ENCODE assay signal across 13 cellular contexts in genomic region chr5:14305045-14305444, GRCh38.
DNase-seq lines count a peak whose midpoint lies in the region; ATAC-seq and TF ChIP-seq lines count a peak whose summit lies in the region.
"Had no signal": no experiment of that assay in that cellular context is flagged by ENCODE, and none has a peak within 500 bp of the region (broad histone marks: within the 10 kb centered on the region; RNA-seq: fewer than 3 reads in every experiment).

No MANE protein-coding gene starts in this region.

- POLR2A ChIA-PET in Caco-2 (lab: Charles Lee) = no interaction called here

- no peak for TF ChIP-seq CTCF in Caco-2 (IDR thresholded peaks at IDR 0.05; ENCODE audit: insufficient read depth in 1 of 2, low read depth in 1 of 2, low read length in 1 of 2, severe bottlenecking in 1 of 2, unreplicated experiment in 1 of 2)

- H3K27ac Mint-ChIP-seq in Caco-2 (ENCODE audit: unreplicated experiment) = no peak overlapping the region
- H3K27ac Mint-ChIP-seq: activated naive CD4-positive, alpha-beta T cell treated with anti-CD3 and anti-CD28 coated beads, Interleukin-2, amount 50 U/mL, for 24 hours had no signal

- no peak for ATAC-seq in HG03460 (IDR thresholded peaks at IDR 0.05; ENCODE audit: unreplicated experiment)

- DNase-seq in Caki2 (ENCODE audit: low read depth) (peak; percentile 83), NCI-H226 (peak; percentile 92), dermis blood vessel endothelial cell (peak; percentile 63), mesenteric fat pad (ENCODE audit: low spot score) (no peak), activated T-cell treated with anti-CD3 and anti-CD28 coated beads for 4 hours (no peak), Caco-2 (no peak)
- DNase-seq: hippocampal formation, NCI-H1436, right lobe of liver, T-helper 9 cell had no signal

- H3K9me3 Mint-ChIP-seq in Caco-2 (ENCODE audit: unreplicated experiment) = peaks cover 13% of the 10 kb centered on the region
- H3K9me3 Mint-ChIP-seq: activated naive CD4-positive, alpha-beta T cell treated with anti-CD3 and anti-CD28 coated beads, Interleukin-2, amount 50 U/mL, for 24 hours had no signal

- H3K36me3 ChIP-seq in mesodermal cell (ENCODE audit: control insufficient read depth, insufficient read depth, low read length) (peaks cover 90% of the 10 kb centered on the region), Caco-2 (ENCODE audit: control insufficient read depth, insufficient read depth, low read length) (no peaks in the 10 kb centered on the region; the same call in 1 of the 2 replicates)

- H3K4me1 ChIP-seq in mesodermal cell (ENCODE audit: control insufficient read depth, insufficient read depth, low read length, poor library complexity, severe bottlenecking) (no peaks in the 10 kb centered on the region), Caco-2 (no peaks in the 10 kb centered on the region)
- H3K4me1 ChIP-seq: right lobe of liver had no signal

- H3K4me3 ChIP-seq in mesodermal cell (ENCODE audit: extremely low read depth, insufficient read depth, low read length, poor library complexity, severe bottlenecking) (no peak overlapping the region), Caco-2 (ENCODE audit: low read depth, low read length) (no peak overlapping the region)
- H3K4me3 ChIP-seq: right lobe of liver had no signal

- H3K27me3 Mint-ChIP-seq in Caco-2 (ENCODE audit: insufficient read depth, unreplicated experiment) = no peaks in the 10 kb centered on the region

- CTCF ChIA-PET in Caco-2 (lab: Charles Lee) = no interaction called here

- peak overlapping the region; percentile 50 for H3K27ac ChIP-seq in mesodermal cell (ENCODE audit: low read depth, low read length, severe bottlenecking)
- H3K27ac ChIP-seq: right lobe of liver had no signal

- intact Hi-C loops in Caco-2 (cut with micrococcal nuclease; ENCODE audit: unreplicated experiment) = no loop called here

- H3K36me3 Mint-ChIP-seq in Caco-2 (ENCODE audit: insufficient read depth, unreplicated experiment) = peaks cover 44% of the 10 kb centered on the region
- H3K36me3 Mint-ChIP-seq: activated naive CD4-positive, alpha-beta T cell treated with anti-CD3 and anti-CD28 coated beads, Interleukin-2, amount 50 U/mL, for 24 hours had no signal

- 91% methylated on average over 4 to 6 of the region's 7 CpGs for WGBS in mesodermal cell (ENCODE audit: insufficient coverage in 2 of 2), 2 experiments

- H3K9me3 ChIP-seq in mesodermal cell (ENCODE audit: control insufficient read depth, low read length) (no peaks in the 10 kb centered on the region), Caco-2 (no peaks in the 10 kb centered on the region)
- H3K9me3 ChIP-seq: right lobe of liver had no signal

- BruUV-seq in Caco-2 (replicated peaks; lab: Mats Ljungman, UMichigan) = no TSS peak

- no peaks in the 10 kb centered on the region for H3K27me3 ChIP-seq in Caco-2 (replicated peaks; ENCODE audit: control insufficient read depth, insufficient read depth, low read length)
- H3K27me3 ChIP-seq: right lobe of liver had no signal

- H3K4me3 Mint-ChIP-seq in Caco-2 (ENCODE audit: unreplicated experiment) = no peak overlapping the region
- H3K4me3 Mint-ChIP-seq: activated naive CD4-positive, alpha-beta T cell treated with anti-CD3 and anti-CD28 coated beads, Interleukin-2, amount 50 U/mL, for 24 hours had no signal

- in situ Hi-C loops in Caki2 (cut with HindIII; ENCODE audit: low pct_unique_long_range_greater_than_20kb, low sequenced_read_pairs) = no loop called here

- H3K4me1 Mint-ChIP-seq in Caco-2 (ENCODE audit: low read depth, unreplicated experiment) = peaks cover 10% of the 10 kb centered on the region
- H3K4me1 Mint-ChIP-seq: activated naive CD4-positive, alpha-beta T cell treated with anti-CD3 and anti-CD28 coated beads, Interleukin-2, amount 50 U/mL, for 24 hours had no signal

Comparison
In these comparisons a context has a peak if more than half of its experiments do, and no peak if none do; other contexts are left out.
1. DNase-seq: peak in Caki2 (single experiment), NCI-H226 (single experiment) and dermis blood vessel endothelial cell (single experiment); none in mesenteric fat pad (single experiment), activated T-cell treated with anti-CD3 and anti-CD28 coated beads for 4 hours (single experiment) and Caco-2 (0 of 2).